ENCODE assay signal across 25 cellular contexts in genomic region chr1:94909486-94909885, GRCh38. TPM values are rescaled to one million over a fixed set of nuclear protein-coding genes. Genes with fewer than 3 reads are reported as not detected.
A peak's percentile ranks its signal among the peaks of the same experiment; 100 is the strongest.
DNase-seq lines count a peak whose midpoint lies in the region; ATAC-seq and TF ChIP-seq lines count a peak whose summit lies in the region.
"Had no signal": no experiment of that assay in that cellular context is flagged by ENCODE, and none has a peak within 500 bp of the region (broad histone marks: within the 10 kb centered on the region; RNA-seq: fewer than 3 reads in every experiment).

No MANE protein-coding gene starts in this region.

- no peaks in the 10 kb centered on the region for H3K27me3 ChIP-seq in uterus
- H3K27me3 ChIP-seq: adrenal gland, brain microvascular endothelial cell, tibial artery had no signal

- peaks cover 0 to 6% of the 10 kb centered on the region in 2 donors for H3K4me1 ChIP-seq in uterus

- intact Hi-C loops in Right ventricle myocardium superior (cut with DNase I): no loop called here
- intact Hi-C loops in left cardiac atrium (cut with DNase I): no loop called here
- intact Hi-C loops in uterus (cut with DNase I; ENCODE audit: low total_unique reads): no loop called here

- peaks cover 78% of the 10 kb centered on the region for H3K4me1 Mint-ChIP-seq in chondrocyte (ENCODE audit: low read depth)
- H3K4me1 Mint-ChIP-seq: CD4-positive, CD25-positive, alpha-beta regulatory T cell had no signal

- peaks cover 2% of the 10 kb centered on the region for H3K9me3 Mint-ChIP-seq in chondrocyte (ENCODE audit: low read depth)
- H3K9me3 Mint-ChIP-seq: activated naive CD4-positive, alpha-beta T cell treated with anti-CD3 and anti-CD28 coated beads for 36 hours; memory B cell had no signal

- H3K4me3 ChIP-seq in uterus (no peak overlapping the region), foreskin fibroblast (ENCODE audit: low read depth in 1 of 2, low read length in 2 of 2) (no peak overlapping the region)
- H3K4me3 ChIP-seq: adrenal gland, GM12878, tibial artery had no signal

- peak; percentile 16 for ATAC-seq in Right ventricle myocardium superior (ENCODE audit: poor library complexity)
- no peak for ATAC-seq in left cardiac atrium
- ATAC-seq: GM12878, left colon, Panc1 had no signal

- H3K4me3 Mint-ChIP-seq in chondrocyte (ENCODE audit: unreplicated experiment): no peak overlapping the region
- H3K4me3 Mint-ChIP-seq: activated naive CD4-positive, alpha-beta T cell treated with anti-CD3 and anti-CD28 coated beads for 36 hours; CD4-positive, CD25-positive, alpha-beta regulatory T cell; memory B cell had no signal

- no peaks in the 10 kb centered on the region for H3K36me3 ChIP-seq in uterus
- H3K36me3 ChIP-seq: brain microvascular endothelial cell, tibial artery had no signal

- no peak for TF ChIP-seq POLR2A in uterus (IDR thresholded peaks at IDR 0.05)

- no peaks in the 10 kb centered on the region for H3K27me3 Mint-ChIP-seq in chondrocyte (ENCODE audit: low read depth)

- no peak for DNase-seq in Right ventricle myocardium superior
- DNase-seq in left cardiac atrium: no peak
- no peak for DNase-seq in chondrocyte (ENCODE audit: low spot score)
- DNase-seq in myocyte (ENCODE audit: low read depth): peak; percentile 41
- no peak for DNase-seq in uterus
- DNase-seq in NCI-H1694 treated with DMSO at 0.1 percent for 48 hours (lab: John Stamatoyannopoulos, UW): no peak
- DNase-seq in GM13976 (ENCODE audit: low spot score): no peak
- DNase-seq in foreskin fibroblast: no peak
- DNase-seq: activated CD4-positive, alpha-beta T cell treated with anti-CD3 and anti-CD28 coated beads, Interleukin-2, amount 50 U/mL, for 4 hours; activated naive CD4-positive, alpha-beta T cell treated with anti-CD3 and anti-CD28 coated beads for 36 hours; adrenal gland; brain microvascular endothelial cell; CD4-positive, CD25-positive, alpha-beta regulatory T cell; effector CD4-positive, alpha-beta T cell; head of caudate nucleus; KBM-7; left colon; NCI-H1436; NCI-H526 treated with DMSO at 0.1 percent for 48 hours; stimulated activated CD4-positive, alpha-beta T cell treated with anti-CD3 and anti-CD28 coated beads, Interleukin-2, amount 100 ng/mL, for 24 hours; T-helper 1 cell; tibial artery had no signal

- H3K27ac Mint-ChIP-seq in chondrocyte (ENCODE audit: unreplicated experiment): peak overlapping the region; percentile 74
- H3K27ac Mint-ChIP-seq: activated naive CD4-positive, alpha-beta T cell treated with anti-CD3 and anti-CD28 coated beads for 36 hours; CD4-positive, CD25-positive, alpha-beta regulatory T cell; memory B cell had no signal

- H3K36me3 Mint-ChIP-seq in chondrocyte (ENCODE audit: low read depth): peaks cover 8% of the 10 kb centered on the region
- H3K36me3 Mint-ChIP-seq: CD4-positive, CD25-positive, alpha-beta regulatory T cell had no signal

- H3K27ac ChIP-seq in uterus: peak overlapping the region; percentile 20 to 25
- H3K27ac ChIP-seq: adrenal gland, brain microvascular endothelial cell, tibial artery had no signal

- no peaks in the 10 kb centered on the region for H3K9me3 ChIP-seq in uterus
- H3K9me3 ChIP-seq: adrenal gland, tibial artery had no signal

- no peak for TF ChIP-seq CTCF in chondrocyte (IDR thresholded peaks at IDR 0.05)
- TF ChIP-seq CTCF in uterus (IDR thresholded peaks at IDR 0.05): no peak
- TF ChIP-seq CTCF in GM13976 (IDR thresholded peaks at IDR 0.05; ENCODE audit: borderline replicate concordance, control extremely low read depth, extremely low read depth, insufficient read depth, missing control alignments): no peak
- no peak for TF ChIP-seq CTCF in foreskin fibroblast (IDR thresholded peaks at IDR 0.05; ENCODE audit: low read depth, low read length)

- in situ Hi-C loops in GM13976 (cut with MboI; ENCODE audit: low sequenced_read_pairs, unreplicated experiment): no loop called here

RNA-seq across cellular contexts. Expression of gene CNN3, which starts 17.4 kb away (rescaled TPM):
- total RNA-seq in Right ventricle myocardium superior (49.4 TPM), left cardiac atrium (100 to 1,000 TPM in 1 of 2 donors, 10 to 100 TPM in 1; 87.7 to 162 TPM), chondrocyte (188 to 250 TPM (median 242 TPM) in 3 replicates), myocyte (274 and 305 TPM in 2 replicates), uterus (100 to 1,000 TPM; 334 to 604 (median 452) TPM)
- polyA plus RNA-seq in myocyte (2012): 355 TPM
